Comparison of ENCODE assay signal across 17 cellular contexts in genomic region chr7:47332681-47333080, GRCh38.
DNase-seq lines count a peak whose midpoint lies in the region; ATAC-seq, FAIRE-seq and TF ChIP-seq lines count a peak whose summit lies in the region.
"Had no signal": no experiment of that assay in that cellular context is flagged by ENCODE, and none has a peak within 500 bp of the region (broad histone marks: within the 10 kb centered on the region; RNA-seq: fewer than 3 reads in every experiment).

No MANE protein-coding gene starts in this region.

- no peak overlapping the region for H2BK5ac ChIP-seq in mesenchymal stem cell (ENCODE audit: low read depth, low read length, poor library complexity, severe bottlenecking)

- H3K4me3 ChIP-seq in GM23338 (no peak overlapping the region), mesenchymal stem cell (ENCODE audit: insufficient read depth in 1 of 2, low read depth in 1 of 2, low read length in 2 of 2) (no peak overlapping the region)

- H3K4ac ChIP-seq in mesenchymal stem cell (ENCODE audit: low read depth in 1 of 2, low read length in 2 of 2) = no peak overlapping the region

- TF ChIP-seq CTCF in GM23338 (conservative IDR thresholded peaks at IDR 0.05; ENCODE audit: low read depth in 2 of 2) = no peak
- no peak for TF ChIP-seq CTCF in progenitor cell of endocrine pancreas (IDR thresholded peaks at IDR 0.05; ENCODE audit: unreplicated experiment)
- no peak for TF ChIP-seq CTCF in D721Med (IDR thresholded peaks at IDR 0.05; ENCODE audit: insufficient read depth, missing control alignments)

- H2BK15ac ChIP-seq in mesenchymal stem cell (ENCODE audit: low read depth, poor library complexity, severe bottlenecking) = no peak overlapping the region

- H3K4me1 ChIP-seq in GM23338 (ENCODE audit: insufficient read depth) = peaks cover 37% of the 10 kb centered on the region
- H3K4me1 ChIP-seq in mesenchymal stem cell (ENCODE audit: control insufficient read depth, insufficient read depth, low read depth, low read length) = peaks cover 32% of the 10 kb centered on the region

- no peak overlapping the region for H2AK5ac ChIP-seq in mesenchymal stem cell (ENCODE audit: low read length, severe bottlenecking)

- no peaks in the 10 kb centered on the region for H4K20me1 ChIP-seq in GM23338 (replicated peaks; ENCODE audit: insufficient read depth)

- no peak overlapping the region for H3K9ac ChIP-seq in mesenchymal stem cell (ENCODE audit: low read length)

- H2BK120ac ChIP-seq in mesenchymal stem cell (ENCODE audit: low read depth, low read length) = no peak overlapping the region

- DNase-seq in GM23338 (ENCODE audit: low spot score) (no peak), mesenchymal stem cell (no peak), progenitor cell of endocrine pancreas (ENCODE audit: low spot score, unreplicated experiment) (no peak), glomerular visceral epithelial cell (ENCODE audit: extremely low spot score) (no peak), NAMALWA (ENCODE audit: low spot score) (no peak), D721Med (ENCODE audit: insufficient read length, low spot score) (no peak), SK-N-DZ (ENCODE audit: low spot score) (no peak)
- DNase-seq: C1 segment of cervical spinal cord; COR-L47; NCI-H1092 treated with DMSO at 0.1 percent for 48 hours; NCI-H1694 treated with DMSO at 0.1 percent for 48 hours; NCI-H2107; NCI-H226; NCI-H526 treated with DMSO at 0.1 percent for 48 hours; NK-92 treated with Interleukin-12 subunit alpha and Interleukin-12 subunit beta, amount 100 ng/mL, for 24 hours; SIG-M5 had no signal

- H3F3A ChIP-seq in GM23338 (replicated peaks; ENCODE audit: low read depth) = 0 out of 2 replicates have a peak, but pooled peaks cover 4% of the 10 kb centered on the region

- H2AFZ ChIP-seq in GM23338 (no peak overlapping the region), mesenchymal stem cell (ENCODE audit: low read depth, low read length) (no peak overlapping the region)

- no peaks in the 10 kb centered on the region for H3K27me3 ChIP-seq in GM23338 (ENCODE audit: insufficient read depth)
- H3K27me3 ChIP-seq in mesenchymal stem cell (ENCODE audit: control insufficient read depth in 1 of 2, insufficient read depth in 1 of 2, low read length in 2 of 2) = peaks cover 0 to 15% of the 10 kb centered on the region in 2 experiments

- H3K27ac Mint-ChIP-seq in GM23338 (no peak overlapping the region), progenitor cell of endocrine pancreas (peak overlapping the region; percentile 81)

- ATAC-seq in GM23338 = no peak
- no peak for ATAC-seq in SK-N-SH treated with all-trans-retinoic acid at 6 μM for 48 hours

- 74% methylated on average over 5 of the region's 5 CpGs for WGBS in mesenchymal stem cell

- H4K91ac ChIP-seq in mesenchymal stem cell (ENCODE audit: low read length) = no peak overlapping the region

- peaks cover 36% of the 10 kb centered on the region for H3K79me1 ChIP-seq in mesenchymal stem cell (replicated peaks; ENCODE audit: low read length, poor library complexity, severe bottlenecking)

- H3K23ac ChIP-seq in mesenchymal stem cell (ENCODE audit: low read length in 2 of 2) = no peak overlapping the region

- peaks cover 5% of the 10 kb centered on the region for H3K27me3 Mint-ChIP-seq in GM23338 (ENCODE audit: insufficient read depth, low read depth, poor library complexity)
- H3K27me3 Mint-ChIP-seq in progenitor cell of endocrine pancreas = no peaks in the 10 kb centered on the region

- no peak overlapping the region for H3K14ac ChIP-seq in mesenchymal stem cell (ENCODE audit: low read length in 2 of 2)

- H3K36me3 Mint-ChIP-seq in GM23338 (ENCODE audit: low read depth) (no peaks in the 10 kb centered on the region; the same call in 2 of the 3 replicates), progenitor cell of endocrine pancreas (ENCODE audit: insufficient read depth) (peaks cover 10% of the 10 kb centered on the region)

- FAIRE-seq in D721Med (lab: Jason Lieb, UNC) = no peak

- H3K4me3 Mint-ChIP-seq in GM23338 (no peak overlapping the region), progenitor cell of endocrine pancreas (ENCODE audit: low read depth) (no peak overlapping the region)

- H3K4me1 Mint-ChIP-seq in GM23338 (peaks cover 67% of the 10 kb centered on the region), progenitor cell of endocrine pancreas (ENCODE audit: low read depth) (peaks cover 20% of the 10 kb centered on the region)

- H3K4me2 ChIP-seq in GM23338 (peak overlapping the region; percentile 64; the same call in 1 of the 2 replicates), mesenchymal stem cell (ENCODE audit: low read length, poor library complexity, severe bottlenecking) (no peak overlapping the region)

- H3K27ac ChIP-seq in GM23338 (ENCODE audit: low read depth) (peak overlapping the region; percentile 78; the same call in 1 of the 2 replicates), mesenchymal stem cell (ENCODE audit: low read length, poor library complexity, severe bottlenecking) (no peak overlapping the region)

- peak overlapping the region in 1 of 2 experiments; percentile 33 for H2BK12ac ChIP-seq in mesenchymal stem cell (ENCODE audit: low read length in 2 of 2)

- no peaks in the 10 kb centered on the region for H3K9me3 ChIP-seq in mesenchymal stem cell (ENCODE audit: control insufficient read depth, low read length)

- no peaks in the 10 kb centered on the region for H3K9me3 Mint-ChIP-seq in GM23338
- H3K9me3 Mint-ChIP-seq in progenitor cell of endocrine pancreas (ENCODE audit: low read depth) = no peaks in the 10 kb centered on the region

- no peak overlapping the region for H4K8ac ChIP-seq in mesenchymal stem cell (ENCODE audit: low read length)

- no peaks in the 10 kb centered on the region for H3K36me3 ChIP-seq in GM23338 (ENCODE audit: insufficient read depth)
- H3K36me3 ChIP-seq in mesenchymal stem cell (ENCODE audit: control insufficient read depth in 1 of 2, insufficient read depth in 2 of 2, low read depth in 1 of 2, low read length in 2 of 2) = peaks cover 0 to 47% of the 10 kb centered on the region in 2 experiments

- peak overlapping the region; percentile 8 to 51 for H3K18ac ChIP-seq in mesenchymal stem cell (ENCODE audit: low read depth in 1 of 2, low read length in 2 of 2)

- H3K79me2 ChIP-seq in GM23338 (replicated peaks; ENCODE audit: insufficient read depth) = no peaks in the 10 kb centered on the region

- H3K9me2 ChIP-seq in GM23338 (ENCODE audit: insufficient read depth) = no peaks in the 10 kb centered on the region

TF ChIP-seq in GM23338, 12 proteins besides CTCF, POLR2A, EP300 and RAD21 (continues in another document):
- TF ChIP-seq ETS1 (IDR thresholded peaks at IDR 0.05) = no peak

TF ChIP-seq in SK-N-SH treated with all-trans-retinoic acid at 6 μM for 48 hours, 23 proteins besides CTCF, POLR2A, EP300 and RAD21:
- TF ChIP-seq TCF4 (CRISPR knock-in tag; IDR thresholded peaks at IDR 0.05; ENCODE audit: borderline replicate concordance) = peak; percentile 42; the same call in 1 of the 2 replicates
- TF ChIP-seq ZNF565 (CRISPR knock-in tag; conservative IDR thresholded peaks at IDR 0.05; ENCODE audit: low read depth) = no peak
